ENCODE assay signal across 1 cellular context in genomic region chr10:101106351-101106750, GRCh38.
TF ChIP-seq lines count a peak whose summit lies in the region.

No MANE protein-coding gene starts in this region.

TF ChIP-seq in IMR-90, 13 proteins besides CTCF, POLR2A, EP300 and RAD21 (continued from another document):
- no peak for TF ChIP-seq BHLHE40 (IDR thresholded peaks at IDR 0.05; ENCODE audit: low read depth, low read length)
- TF ChIP-seq ELK1 (IDR thresholded peaks at IDR 0.05; ENCODE audit: borderline replicate concordance, low read depth, low read length), result no peak
- no peak for TF ChIP-seq CHD1 (IDR thresholded peaks at IDR 0.05; ENCODE audit: low read depth, low read length)
- TF ChIP-seq MAFK (IDR thresholded peaks at IDR 0.05; ENCODE audit: low read depth, low read length), result no peak
- TF ChIP-seq SMC3 (IDR thresholded peaks at IDR 0.05; ENCODE audit: low read depth, low read length), result no peak
- TF ChIP-seq FOS (IDR thresholded peaks at IDR 0.05; ENCODE audit: low read depth, low read length), result no peak
